Comparison of ENCODE assay signal across 23 cellular contexts in genomic region chr2:179588486-179589145, GRCh38.
"Had no signal": no experiment of that assay in that cellular context is flagged by ENCODE, and none has a peak within 500 bp of the region (broad histone marks: within the 10 kb centered on the region; RNA-seq: fewer than 3 reads in every experiment).

No MANE protein-coding gene starts in this region.

- ATAC-seq: activated T-cell treated with anti-CD3 and anti-CD28 coated beads, Interleukin-2, amount 50 U/mL, for 4 hours; activated T-helper 17 cell treated with anti-CD3 and anti-CD28 coated beads, Interleukin-2, amount 50 U/mL, for 72 hours; effector memory CD8-positive, alpha-beta T cell; heart right ventricle; naive thymus-derived CD4-positive, alpha-beta T cell; right cardiac atrium had no signal

- H3K27me3 ChIP-seq: heart right ventricle, spleen, suprapubic skin, tibial nerve had no signal

- H3K9me3 ChIP-seq: heart right ventricle, spleen, suprapubic skin, tibial nerve had no signal

- H3K4me3 ChIP-seq: heart right ventricle, spleen, suprapubic skin, tibial nerve had no signal

- H3K27ac ChIP-seq: heart right ventricle, spleen, suprapubic skin, tibial nerve, WERI-Rb-1 had no signal

- H3K36me3 ChIP-seq: heart right ventricle, spleen, suprapubic skin, tibial nerve, WERI-Rb-1 had no signal

- DNase-seq: activated CD4-positive, alpha-beta memory T cell treated with anti-CD3 and anti-CD28 coated beads for 36 hours; activated CD4-positive, alpha-beta T cell treated with anti-CD3 and anti-CD28 coated beads, Interleukin-2, amount 10 ng/mL, durations not matched to agents 24 days and 14 days; activated CD4-positive, CD25-positive, alpha-beta regulatory T cell treated with anti-CD3 and anti-CD28 coated beads, Interleukin-2, amount 50 U/mL, for 72 hours; activated CD8-positive, alpha-beta memory T cell treated with anti-CD3 and anti-CD28 coated beads, Interleukin-2, amount 50 U/mL, for 4 hours; activated gamma-delta T cell treated with Interleukin-2 at 50 U/mL for 16 hours; activated naive CD4-positive, alpha-beta T cell treated with anti-CD3 and anti-CD28 coated beads, Interleukin-2, amount 50 U/mL, for 16 hours; activated T-cell treated with anti-CD3 and anti-CD28 coated beads, Interleukin-2, amount 50 U/mL, for 4 hours; amniotic stem cell; caudate nucleus; cortex of kidney; effector memory CD8-positive, alpha-beta T cell; heart right ventricle; midbrain; naive thymus-derived CD4-positive, alpha-beta T cell; occipital lobe; right cardiac atrium; spleen; stimulated activated naive CD4-positive, alpha-beta T cell; T1000; WERI-Rb-1 had no signal

- H3K4me1 ChIP-seq: spleen, suprapubic skin, tibial nerve had no signal
